In genomic region chr17:77468897-77469296, GRCh38 we compare ENCODE assay signal across 12 cellular contexts.
A peak's percentile ranks its signal among the peaks of the same experiment; 100 is the strongest.
DNase-seq lines count a peak whose midpoint lies in the region; ATAC-seq and TF ChIP-seq lines count a peak whose summit lies in the region.
"Had no signal": no experiment of that assay in that cellular context is flagged by ENCODE, and none has a peak within 500 bp of the region (broad histone marks: within the 10 kb centered on the region; RNA-seq: fewer than 3 reads in every experiment).

No MANE protein-coding gene starts in this region.

- peaks cover 73% of the 10 kb centered on the region for H3K36me3 Mint-ChIP-seq in CD8-positive, alpha-beta T cell
- H3K36me3 Mint-ChIP-seq in brain (peaks cover 31% of the 10 kb centered on the region), neural crest cell (ENCODE audit: low read depth) (peaks cover 25% of the 10 kb centered on the region)

- intact Hi-C loops in CD8-positive, alpha-beta T cell (cut with DNase I, micrococcal nuclease), result no loop called here

- H3K4me3 ChIP-seq in CD8-positive, alpha-beta T cell (ENCODE audit: low read depth, low read length), result no peak overlapping the region
- H3K4me3 ChIP-seq: mucosa of descending colon had no signal

- H3K4me3 Mint-ChIP-seq in CD8-positive, alpha-beta T cell, result peak overlapping the region; percentile 44
- peak overlapping the region in 1 of 5 experiments; percentile 11 for H3K4me3 Mint-ChIP-seq in brain
- peak overlapping the region; percentile 74 for H3K4me3 Mint-ChIP-seq in neural crest cell

- TF ChIP-seq CTCF in CD8-positive, alpha-beta T cell (IDR thresholded peaks at IDR 0.05), result no peak
- TF ChIP-seq CTCF in brain (conservative IDR thresholded peaks at IDR 0.05), result no peak
- TF ChIP-seq CTCF in neural crest cell (conservative IDR thresholded peaks at IDR 0.05), result no peak

- POLR2A ChIA-PET in CD8-positive, alpha-beta T cell (lab: Charles Lee), result interaction anchor here (0.6 to 1.7 kb wide), 10 partner anchors 8 to 647 kb away, joined by 3 to 6 read pairs (median 4); no protein-coding TSS in a partner anchor

- H3K27me3 ChIP-seq in CD8-positive, alpha-beta T cell (ENCODE audit: insufficient read depth, low read length), result no peaks in the 10 kb centered on the region

- no peak overlapping the region for H3K27ac ChIP-seq in CD8-positive, alpha-beta T cell (ENCODE audit: low read depth, low read length)
- peak overlapping the region; percentile 8 for H3K27ac ChIP-seq in KOPT-K1 (ENCODE audit: low read depth, low read length, poor library complexity, severe bottlenecking)

- ATAC-seq in CD8-positive, alpha-beta T cell, result no peak
- ATAC-seq: mucosa of descending colon had no signal

- H3K36me3 ChIP-seq in CD8-positive, alpha-beta T cell (ENCODE audit: insufficient read depth, low read length), result peaks cover 19% of the 10 kb centered on the region
- H3K36me3 ChIP-seq in KOPT-K1 (ENCODE audit: insufficient read depth, low read length), result peaks cover 82% of the 10 kb centered on the region

- peaks cover 91% of the 10 kb centered on the region for H3K4me1 Mint-ChIP-seq in CD8-positive, alpha-beta T cell (ENCODE audit: low read depth)
- peaks cover 90% of the 10 kb centered on the region for H3K4me1 Mint-ChIP-seq in brain
- peaks cover 88% of the 10 kb centered on the region for H3K4me1 Mint-ChIP-seq in neural crest cell

- H3K4me1 ChIP-seq in CD8-positive, alpha-beta T cell (ENCODE audit: insufficient read depth, low read length), result peaks cover 98% of the 10 kb centered on the region

- no peaks in the 10 kb centered on the region for H3K9me3 ChIP-seq in CD8-positive, alpha-beta T cell (ENCODE audit: low read length)
- H3K9me3 ChIP-seq in KOPT-K1 (ENCODE audit: insufficient read depth, low read length, poor library complexity, severe bottlenecking), result no peaks in the 10 kb centered on the region
- H3K9me3 ChIP-seq: mucosa of descending colon had no signal

- H3K27ac Mint-ChIP-seq in CD8-positive, alpha-beta T cell, result peak overlapping the region; percentile 99
- H3K27ac Mint-ChIP-seq in brain (peak overlapping the region; percentile 61 to 84 (median 73)), neural crest cell (ENCODE audit: unreplicated experiment) (peak overlapping the region; percentile 87)

- H3K27me3 Mint-ChIP-seq in CD8-positive, alpha-beta T cell (ENCODE audit: low read depth), result no peaks in the 10 kb centered on the region
- no peaks in the 10 kb centered on the region for H3K27me3 Mint-ChIP-seq in brain
- peaks cover 2% of the 10 kb centered on the region for H3K27me3 Mint-ChIP-seq in neural crest cell (ENCODE audit: low read depth)

- DNase-seq in CD8-positive, alpha-beta T cell, result no peak
- DNase-seq in neural crest cell (ENCODE audit: low read depth, low spot score) (no peak), NCI-H1105 treated with DMSO at 0.1 percent for 48 hours (lab: John Stamatoyannopoulos, UW) (no peak), OCI-M1 (lab: John Stamatoyannopoulos, UW) (no peak), NCI-H524 (lab: John Stamatoyannopoulos, UW) (no peak)
- DNase-seq: anterior cingulate cortex; mucosa of descending colon; NCI-H1092; retina; stimulated activated CD4-positive, alpha-beta T cell treated with anti-CD3 and anti-CD28 coated beads, Interleukin-4, amount 100 ng/mL, for 1 hour had no signal

- CTCF ChIA-PET in CD8-positive, alpha-beta T cell (lab: Charles Lee), result interaction anchor here (1.3 to 2.1 kb wide), 2 partner anchors 39 to 137 kb away, joined by 3 to 16 read pairs; no protein-coding TSS in a partner anchor

- no peaks in the 10 kb centered on the region for H3K9me3 Mint-ChIP-seq in CD8-positive, alpha-beta T cell
- peaks cover 0 to 5% (median 0%) of the 10 kb centered on the region in 5 experiments for H3K9me3 Mint-ChIP-seq in brain
- no peaks in the 10 kb centered on the region for H3K9me3 Mint-ChIP-seq in neural crest cell
